8 cellular contexts compared by ENCODE assay signal in genomic region chr3:30644615-30645014, GRCh38. TPM values are rescaled to one million over a fixed set of nuclear protein-coding genes. Genes with fewer than 3 reads are reported as not detected.
DNase-seq lines count a peak whose midpoint lies in the region; ATAC-seq lines count a peak whose summit lies in the region.

No MANE protein-coding gene starts in this region.

- peaks cover 72% of the 10 kb centered on the region for H3K4me1 Mint-ChIP-seq in memory B cell

- no peaks in the 10 kb centered on the region for H3K9me3 Mint-ChIP-seq in memory B cell

- H3K4me3 Mint-ChIP-seq in memory B cell, result peak overlapping the region; percentile 80

- H3K27ac Mint-ChIP-seq in memory B cell, result peak overlapping the region; percentile 94

- peak; percentile 46 for DNase-seq in NOMO-1 treated with DMSO at 0.1 percent for 48 hours (lab: John Stamatoyannopoulos, UW; ENCODE audit: unreplicated experiment)
- peak; percentile 54 for DNase-seq in astrocyte of the hippocampus (ENCODE audit: low read depth, low spot score)
- DNase-seq in memory B cell (ENCODE audit: low spot score in 2 of 2), result no peak
- DNase-seq in NCI-H446 (lab: John Stamatoyannopoulos, UW), result no peak
- no peak for DNase-seq in cerebellum (ENCODE audit: low spot score)
- no peak for DNase-seq in SJCRH30

- H3K4me3 ChIP-seq in SJCRH30, result no peak overlapping the region

- H3K27me3 Mint-ChIP-seq in memory B cell, result no peaks in the 10 kb centered on the region

- 0 out of 2 replicates have a peak, but pooled peaks cover 4% of the 10 kb centered on the region for H3K4me1 ChIP-seq in SJCRH30

- peaks cover 29% of the 10 kb centered on the region for H3K36me3 Mint-ChIP-seq in memory B cell

- H3K27me3 ChIP-seq in SJCRH30, result no peaks in the 10 kb centered on the region

- peaks cover 11% of the 10 kb centered on the region for H3K36me3 ChIP-seq in SJCRH30

- no peaks in the 10 kb centered on the region for H3K9me3 ChIP-seq in SJCRH30 (replicated peaks)

- ATAC-seq in GM18499 (IDR thresholded peaks at IDR 0.05; ENCODE audit: insufficient read depth, unreplicated experiment), result peak; percentile 56
- peak; percentile 62 for ATAC-seq in HG02610 (IDR thresholded peaks at IDR 0.05; ENCODE audit: unreplicated experiment)
- ATAC-seq in memory B cell (ENCODE audit: low read depth), result peak; percentile 61

- no peak overlapping the region for H3K27ac ChIP-seq in SJCRH30

RNA-seq across cellular contexts. Expression of gene TGFBR2, which starts 38.2 kb away (rescaled TPM):
- 12.1 TPM for total RNA-seq in cerebellum
- total RNA-seq in SJCRH30 (2014; rRNA removed; shearing (Covaris generic)), result 16.9 and 17.8 TPM in 2 replicates

Comparison
In these comparisons a context has a peak if more than half of its experiments do, and no peak if none do; other contexts are left out.
1. DNase-seq: peak in NOMO-1 treated with DMSO at 0.1 percent for 48 hours (single experiment) and astrocyte of the hippocampus (single experiment); none in memory B cell (0 of 2), NCI-H446 (0 of 2), cerebellum (single experiment) and SJCRH30 (0 of 2).
2. Peak in every context shown above with its lines, with median percentiles within 50 percentile points of each other: ATAC-seq.